In genomic region chr18:59264651-59265245, GRCh38 we compare ENCODE assay signal across 14 cellular contexts. TPM values are rescaled to one million over a fixed set of nuclear protein-coding genes. Genes with fewer than 3 reads are reported as not detected.
DNase-seq lines count a peak whose midpoint lies in the region; ATAC-seq and TF ChIP-seq lines count a peak whose summit lies in the region.
"Had no signal": no experiment of that assay in that cellular context is flagged by ENCODE, and none has a peak within 500 bp of the region (broad histone marks: within the 10 kb centered on the region; RNA-seq: fewer than 3 reads in every experiment).

No MANE protein-coding gene starts in this region.

- TF ChIP-seq POLR2A in esophagus muscularis mucosa (IDR thresholded peaks at IDR 0.05; ENCODE audit: low read depth) = no peak

- CTCF ChIA-PET in Panc1 (lab: Charles Lee) = no interaction called here

- H3K27ac ChIP-seq in Panc1 (ENCODE audit: low read length) (no peak overlapping the region), esophagus muscularis mucosa (replicated peaks in 1 of 4) (no peak overlapping the region)
- H3K27ac ChIP-seq: cardiac muscle cell, transverse colon had no signal

- H3K27ac Mint-ChIP-seq in T-helper 1 cell treated with Interleukin-12 subunit alpha and Interleukin-12 subunit beta and Interleukin-4 antibody, amounts not matched to agents 30 μg/mL and 1 μg/mL, for 36 hours = no peak overlapping the region

- H3K27me3 Mint-ChIP-seq in T-helper 1 cell treated with Interleukin-12 subunit alpha and Interleukin-12 subunit beta and Interleukin-4 antibody, amounts not matched to agents 30 μg/mL and 1 μg/mL, for 36 hours (ENCODE audit: low read depth) = peaks cover 93% of the 10 kb centered on the region

- POLR2A ChIA-PET in Panc1 (lab: Charles Lee) = no interaction called here

- H3K4me3 Mint-ChIP-seq in T-helper 1 cell treated with Interleukin-12 subunit alpha and Interleukin-12 subunit beta and Interleukin-4 antibody, amounts not matched to agents 30 μg/mL and 1 μg/mL, for 36 hours = peak overlapping the region; percentile 66

- TF ChIP-seq EP300 in esophagus muscularis mucosa (IDR thresholded peaks at IDR 0.05) = no peak

- H3K36me3 ChIP-seq in Panc1 (ENCODE audit: control insufficient read depth, insufficient read depth, low read length) (no peaks in the 10 kb centered on the region), esophagus muscularis mucosa (no peaks in the 10 kb centered on the region)
- H3K36me3 ChIP-seq: cardiac muscle cell, transverse colon had no signal

- H3K4me1 Mint-ChIP-seq in T-helper 1 cell treated with Interleukin-12 subunit alpha and Interleukin-12 subunit beta and Interleukin-4 antibody, amounts not matched to agents 30 μg/mL and 1 μg/mL, for 36 hours (ENCODE audit: low read depth) = peaks cover 12% of the 10 kb centered on the region

- H3K27me3 ChIP-seq in Panc1 (ENCODE audit: control insufficient read depth, insufficient read depth, low read length) = peaks cover 9% of the 10 kb centered on the region
- peaks cover 0 to 74% (median 50%) of the 10 kb centered on the region in 4 donors for H3K27me3 ChIP-seq in esophagus muscularis mucosa

- no peaks in the 10 kb centered on the region for H3K9me3 Mint-ChIP-seq in T-helper 1 cell treated with Interleukin-12 subunit alpha and Interleukin-12 subunit beta and Interleukin-4 antibody, amounts not matched to agents 30 μg/mL and 1 μg/mL, for 36 hours

- no peak for ATAC-seq in Panc1
- ATAC-seq in sciatic nerve = peak; percentile 15
- ATAC-seq in GM18517 (IDR thresholded peaks at IDR 0.05; ENCODE audit: unreplicated experiment) = no peak
- ATAC-seq: left ventricle myocardium superior had no signal

- no TSS peak for BruUV-seq in Panc1 (replicated peaks; lab: Mats Ljungman, UMichigan)

- WGBS in esophagus muscularis mucosa = 8% methylated on average over 22 of the region's 41 CpGs

- H3K4me1 ChIP-seq in Panc1 (ENCODE audit: control insufficient read depth, insufficient read depth, low read length) = no peaks in the 10 kb centered on the region
- peaks cover 12 to 33% (median 32%) of the 10 kb centered on the region in 4 donors for H3K4me1 ChIP-seq in esophagus muscularis mucosa

- H3K4me3 ChIP-seq in Panc1 (ENCODE audit: low read depth in 2 of 2, low read length in 2 of 2) (peak overlapping the region; percentile 31 to 40; a peak in 3 of 4 replicates), esophagus muscularis mucosa (peak overlapping the region in 2 of 4 donors; percentile 12 to 44)

- H3K9me3 ChIP-seq in Panc1 (ENCODE audit: control insufficient read depth, insufficient read depth, low read depth, low read length) (no peaks in the 10 kb centered on the region), esophagus muscularis mucosa (no peaks in the 10 kb centered on the region)
- H3K9me3 ChIP-seq: transverse colon had no signal

- in situ Hi-C loops in Panc1 (cut with HindIII; ENCODE audit: low pct_unique_long_range_greater_than_20kb, low sequenced_read_pairs) = no loop called here

- TF ChIP-seq CTCF in Panc1 (IDR thresholded peaks at IDR 0.05) (no peak), esophagus muscularis mucosa (IDR thresholded peaks at IDR 0.05) (no peak)

- DNase-seq in T-helper 1 cell = no peak
- no peak for DNase-seq in Panc1 (ENCODE audit: low read depth, low spot score)
- DNase-seq in esophagus muscularis mucosa (ENCODE audit: extremely low spot score) = peak; percentile 45
- no peak for DNase-seq in sciatic nerve (ENCODE audit: low spot score)
- DNase-seq in stimulated activated CD4-positive, alpha-beta T cell treated with anti-CD3 and anti-CD28 coated beads, Interleukin-4, amount 100 ng/mL, for 4 hours = no peak
- DNase-seq in globus pallidus (ENCODE audit: low spot score) = no peak
- DNase-seq: ACHN; activated CD8-positive, alpha-beta memory T cell treated with anti-CD3 and anti-CD28 coated beads, Interleukin-2, amount 50 U/mL, for 4 hours; HCEC 1CT; transverse colon had no signal

- no peaks in the 10 kb centered on the region for H3K36me3 Mint-ChIP-seq in T-helper 1 cell treated with Interleukin-12 subunit alpha and Interleukin-12 subunit beta and Interleukin-4 antibody, amounts not matched to agents 30 μg/mL and 1 μg/mL, for 36 hours (ENCODE audit: low read depth)

- intact Hi-C loops in Panc1 (cut with micrococcal nuclease; ENCODE audit: unreplicated experiment) = no loop called here
- intact Hi-C loops in esophagus muscularis mucosa (cut with DNase I) = no loop called here
- intact Hi-C loops in sciatic nerve (cut with DNase I) = no loop called here

RNA-seq across cellular contexts. Expression of gene RAX, which starts 8.5 kb away (rescaled TPM):
- total RNA-seq in Panc1 (2021; ENCODE audit: unreplicated experiment) = not detected
- polyA plus RNA-seq in Panc1 (2012; ENCODE audit: insufficient read length) = not detected
- total RNA-seq in esophagus muscularis mucosa = not detected
- total RNA-seq in sciatic nerve = not detected
- total RNA-seq: left ventricle myocardium superior, transverse colon had no signal

RNA-seq across cellular contexts. Expression of gene GRP, which starts 44.8 kb away (rescaled TPM):
- total RNA-seq in Panc1 (2021; ENCODE audit: unreplicated experiment) (not detected), esophagus muscularis mucosa (1 to 10 TPM in 3 of 4 donors, under 1 TPM in 1; 0.98 to 7.9 (median 2.5) TPM), sciatic nerve (not detected)
- not detected for polyA plus RNA-seq in Panc1 (2012; ENCODE audit: insufficient read length)
- total RNA-seq: left ventricle myocardium superior, transverse colon had no signal
- polyA plus RNA-seq: cardiac muscle cell had no signal

RNA-seq across cellular contexts. Expression of gene CPLX4, which starts 53.7 kb away (rescaled TPM):
- total RNA-seq in Panc1 (2021; ENCODE audit: unreplicated experiment) = not detected
- polyA plus RNA-seq in Panc1 (2012; ENCODE audit: insufficient read length) = not detected
- total RNA-seq in esophagus muscularis mucosa = not detected
- total RNA-seq in sciatic nerve = not detected
- total RNA-seq: cardiac muscle cell, left ventricle myocardium superior, transverse colon had no signal
- polyA plus RNA-seq: cardiac muscle cell had no signal
